ENCODE assay signal across 9 cellular contexts in the genomic region with DNA sequence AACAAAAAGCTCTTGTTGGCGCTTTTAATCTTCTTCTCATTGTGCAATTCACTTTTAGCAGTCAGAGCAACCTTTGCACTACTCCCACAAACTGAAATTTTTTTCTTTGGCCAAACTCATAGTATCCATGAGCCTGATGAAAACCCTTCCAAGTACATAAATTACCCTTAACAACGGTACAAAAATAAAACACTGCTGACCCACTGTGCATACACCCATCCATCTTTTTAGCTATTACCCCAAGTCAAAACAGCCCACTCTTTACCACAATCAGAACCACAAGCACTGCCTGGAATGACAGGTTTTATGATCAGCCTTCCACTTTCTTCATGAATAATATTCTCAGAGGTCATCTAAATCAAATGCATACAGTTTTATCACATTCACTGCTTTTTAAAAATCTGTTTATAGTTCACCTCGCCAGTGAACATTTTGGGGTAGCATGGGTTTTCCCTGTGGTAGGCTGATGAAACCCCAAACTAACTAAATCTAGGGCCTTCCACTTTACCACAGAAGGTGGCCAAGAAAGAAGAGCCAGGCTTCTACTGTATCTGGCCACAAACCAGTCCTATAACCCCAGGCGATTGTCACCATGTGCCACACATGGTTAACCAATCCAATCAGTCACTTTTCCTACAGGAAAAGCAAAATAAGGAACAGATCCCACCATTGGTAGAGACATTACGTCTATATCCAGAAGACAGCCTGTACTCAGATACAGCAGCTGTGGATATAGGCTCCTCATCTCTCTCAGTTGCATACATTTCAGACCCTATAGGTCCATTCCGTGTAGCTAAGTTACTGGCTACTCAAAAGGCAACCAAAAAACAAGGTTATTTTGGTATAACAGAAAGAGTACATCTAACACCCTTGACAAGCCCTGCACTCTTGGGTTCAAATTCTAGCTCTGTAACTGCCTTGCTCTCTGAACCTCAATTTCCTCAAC.
DNase-seq lines count a peak whose midpoint lies in the region; ATAC-seq and TF ChIP-seq lines count a peak whose summit lies in the region.
"Had no signal": no experiment of that assay in that cellular context is flagged by ENCODE, and none has a peak within 500 bp of the region (broad histone marks: within the 10 kb centered on the region; RNA-seq: fewer than 3 reads in every experiment).

No MANE protein-coding gene starts in this region.

- no peaks in the 10 kb centered on the region for H3K9me3 Mint-ChIP-seq in Caco-2 (ENCODE audit: unreplicated experiment)

- H3K4me3 ChIP-seq in Caco-2 (ENCODE audit: low read depth, low read length) (no peak overlapping the region), NB4 (ENCODE audit: low read depth, low read length) (no peak overlapping the region), choroid plexus epithelial cell (ENCODE audit: low read depth, low read length) (no peak overlapping the region), prostate gland (no peak overlapping the region)

- no peaks in the 10 kb centered on the region for H3K27me3 ChIP-seq in Caco-2 (replicated peaks; ENCODE audit: control insufficient read depth, insufficient read depth, low read length)
- H3K27me3 ChIP-seq in prostate gland (replicated peaks; ENCODE audit: insufficient read depth) = no peaks in the 10 kb centered on the region

- POLR2A ChIA-PET in Caco-2 (lab: Charles Lee) = interaction anchor here (0.9 to 1.8 kb wide), 3 partner anchors 12 to 202 kb away, joined by 3 to 5 read pairs (median 4); partner anchors contain the start of gene ZFP36L2

- peaks cover 22% of the 10 kb centered on the region for H3K36me3 Mint-ChIP-seq in Caco-2 (ENCODE audit: insufficient read depth, unreplicated experiment)

- peak overlapping the region; percentile 39 for H3K4me3 Mint-ChIP-seq in Caco-2 (ENCODE audit: unreplicated experiment)

- DNase-seq in Caco-2 (peak in 1 of 2 experiments; percentile 38), NB4 (ENCODE audit: low read depth) (peak; percentile 21), choroid plexus epithelial cell (ENCODE audit: low read depth) (peak; percentile 49), prostate gland (ENCODE audit: low spot score) (no peak), AG20443 (ENCODE audit: low spot score) (no peak), DMS153 (lab: John Stamatoyannopoulos, UW) (no peak), T1000 (lab: John Stamatoyannopoulos, UW) (no peak)
- DNase-seq: NCI-H2107 had no signal

- peaks cover 46% of the 10 kb centered on the region for H3K4me1 Mint-ChIP-seq in Caco-2 (ENCODE audit: low read depth, unreplicated experiment)

- WGBS in prostate gland = 69% methylated on average over 6 of the region's 6 CpGs

- H3K27ac ChIP-seq in prostate gland = peak overlapping the region; percentile 77

- intact Hi-C loops in Caco-2 (cut with micrococcal nuclease; ENCODE audit: unreplicated experiment) (loop anchor here (1.0 to 5.0 kb wide), 2 partner anchors 34 to 197 kb away; partner anchors contain the start of gene ZFP36L2), prostate gland (cut with DNase I) (no loop called here)

- no peak for ATAC-seq in GM21526 (IDR thresholded peaks at IDR 0.05; ENCODE audit: low FRiP score, unreplicated experiment)

- TF ChIP-seq CTCF in Caco-2 (IDR thresholded peaks at IDR 0.05; ENCODE audit: insufficient read depth in 1 of 2, low read depth in 1 of 2, low read length in 1 of 2, severe bottlenecking in 1 of 2, unreplicated experiment in 1 of 2) (no peak), NB4 (IDR thresholded peaks at IDR 0.05; ENCODE audit: low read depth, low read length) (no peak), choroid plexus epithelial cell (conservative IDR thresholded peaks at IDR 0.05; ENCODE audit: low read depth, low read length) (no peak), prostate gland (IDR thresholded peaks at IDR 0.05) (no peak)

- TF ChIP-seq POLR2A in NB4 (IDR thresholded peaks at IDR 0.05; ENCODE audit: extremely low read depth, insufficient read length) (no peak), prostate gland (IDR thresholded peaks at IDR 0.05) (no peak)

- no peaks in the 10 kb centered on the region for H3K27me3 Mint-ChIP-seq in Caco-2 (ENCODE audit: insufficient read depth, unreplicated experiment)

- H3K4me1 ChIP-seq in Caco-2 = peaks cover 80% of the 10 kb centered on the region
- H3K4me1 ChIP-seq in prostate gland (replicated peaks) = peaks cover 5% of the 10 kb centered on the region

- peak overlapping the region; percentile 66 for H3K27ac Mint-ChIP-seq in Caco-2 (ENCODE audit: unreplicated experiment)

- H3K36me3 ChIP-seq in Caco-2 (ENCODE audit: control insufficient read depth, insufficient read depth, low read length) (no peaks in the 10 kb centered on the region), prostate gland (no peaks in the 10 kb centered on the region)

- CTCF ChIA-PET in Caco-2 (lab: Charles Lee) = interaction anchor here (0.6 kb wide), 1 partner anchor 169 kb away, joined by 4 read pairs; no protein-coding TSS in a partner anchor

- no TSS peak for BruUV-seq in Caco-2 (replicated peaks; lab: Mats Ljungman, UMichigan)

- H3K9me3 ChIP-seq in Caco-2 (no peaks in the 10 kb centered on the region), prostate gland (no peaks in the 10 kb centered on the region)

Comparison
In these comparisons a context has a peak if more than half of its experiments do, and no peak if none do; other contexts are left out.
1. DNase-seq: peak in NB4 (single experiment) and choroid plexus epithelial cell (single experiment); none in prostate gland (single experiment), AG20443 (single experiment), DMS153 (single experiment) and T1000 (single experiment).